In the genomic region with DNA sequence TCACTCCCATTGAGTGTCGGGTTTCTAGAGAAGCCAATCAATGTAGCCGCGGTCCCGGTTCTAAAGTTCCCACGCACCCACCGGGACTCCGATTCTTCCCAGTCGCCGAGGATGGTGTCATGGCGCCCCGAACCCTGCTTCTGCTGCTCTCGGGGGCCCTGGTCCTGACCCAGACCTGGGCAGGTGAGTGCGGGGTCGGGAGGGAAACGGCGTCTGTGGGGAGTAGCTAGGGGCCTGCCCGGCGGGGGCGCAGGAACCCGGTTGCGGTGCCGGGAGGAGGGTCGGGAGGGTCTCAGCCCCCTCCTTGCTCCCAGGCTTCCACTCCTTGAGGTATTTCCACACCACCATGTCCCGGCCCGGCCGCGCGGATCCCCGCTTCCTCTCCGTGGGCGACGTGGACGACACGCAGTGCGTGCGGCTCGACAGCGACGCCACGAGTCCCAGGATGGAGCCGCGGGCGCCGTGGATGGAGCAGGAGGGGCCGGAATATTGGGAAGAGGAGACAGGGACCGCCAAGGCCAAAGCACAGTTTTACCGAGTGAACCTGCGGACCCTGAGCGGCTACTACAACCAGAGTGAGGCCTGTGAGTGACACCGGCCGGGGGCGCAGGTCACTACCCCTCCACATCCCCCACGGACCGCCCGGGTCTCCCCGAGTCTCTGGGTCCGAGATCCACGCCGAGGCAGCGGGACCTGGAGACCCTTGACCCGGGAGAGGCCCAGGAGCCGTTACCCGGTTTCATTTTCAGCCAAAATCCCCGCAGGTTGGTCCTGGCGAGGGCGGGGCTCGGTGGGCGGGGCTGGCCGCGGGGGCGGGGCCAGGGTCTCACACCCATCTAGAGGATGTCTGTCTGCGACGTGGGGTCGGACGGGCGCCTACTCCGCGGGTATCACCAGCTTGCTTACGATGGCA, we compare ENCODE assay signal across 8 cellular contexts. TPM values are rescaled to one million over a fixed set of nuclear protein-coding genes. Genes with fewer than 3 reads are reported as not detected.
DNase-seq lines count a peak whose midpoint lies in the region; ATAC-seq and TF ChIP-seq lines count a peak whose summit lies in the region.

No MANE protein-coding gene starts in this region.

- peak overlapping the region; percentile 53 to 85 (median 54) for H3K4me3 ChIP-seq in Peyer's patch
- H3K4me3 ChIP-seq in left ventricle myocardium inferior, result peak overlapping the region; percentile 88
- H3K4me3 ChIP-seq in prostate gland, result peak overlapping the region; percentile 44 to 58
- peak overlapping the region; percentile 78 for H3K4me3 ChIP-seq in upper lobe of right lung

- H3K36me3 ChIP-seq in Peyer's patch (no peaks in the 10 kb centered on the region), left ventricle myocardium inferior (no peaks in the 10 kb centered on the region), prostate gland (no peaks in the 10 kb centered on the region), upper lobe of right lung (no peaks in the 10 kb centered on the region)

- H3K27me3 ChIP-seq in Peyer's patch (no peaks in the 10 kb centered on the region), left ventricle myocardium inferior (ENCODE audit: low read depth) (peaks cover 51% of the 10 kb centered on the region), prostate gland (replicated peaks; ENCODE audit: insufficient read depth) (no peaks in the 10 kb centered on the region), upper lobe of right lung (peaks cover 9% of the 10 kb centered on the region)

- peak; percentile 63 for DNase-seq in Daoy (ENCODE audit: low read depth)
- peak; percentile 68 to 79 (median 69) for DNase-seq in Peyer's patch
- DNase-seq in activated naive CD8-positive, alpha-beta T cell treated with anti-CD3 and anti-CD28 coated beads for 36 hours, result peak; percentile 66
- DNase-seq in left ventricle myocardium inferior, result peak; percentile 77
- peak; percentile 33 for DNase-seq in prostate gland (ENCODE audit: low spot score)
- DNase-seq in upper lobe of right lung, result peak; percentile 91
- DNase-seq in SIG-M5 (lab: John Stamatoyannopoulos, UW), result no peak
- DNase-seq in NCI-H1694 treated with DMSO at 0.1 percent for 48 hours (lab: John Stamatoyannopoulos, UW), result no peak

- H3K27ac Mint-ChIP-seq in activated naive CD8-positive, alpha-beta T cell treated with anti-CD3 and anti-CD28 coated beads for 36 hours, result peak overlapping the region; percentile 31

- peak overlapping the region in 2 of 4 donors; percentile 43 to 77 for H3K27ac ChIP-seq in Peyer's patch
- peak overlapping the region; percentile 48 for H3K27ac ChIP-seq in left ventricle myocardium inferior (replicated peaks)
- H3K27ac ChIP-seq in prostate gland, result peak overlapping the region in 1 of 2 donors; percentile 71
- H3K27ac ChIP-seq in upper lobe of right lung, result peak overlapping the region; percentile 81

- H3K27me3 Mint-ChIP-seq in activated naive CD8-positive, alpha-beta T cell treated with anti-CD3 and anti-CD28 coated beads for 36 hours, result peaks cover 41% of the 10 kb centered on the region

- intact Hi-C loops in left ventricle myocardium inferior (cut with micrococcal nuclease), result no loop called here
- intact Hi-C loops in prostate gland (cut with DNase I), result loop anchor here (5.0 kb wide), 1 partner anchor 40 kb away; no protein-coding TSS in a partner anchor
- intact Hi-C loops in upper lobe of right lung (cut with DNase I), result no loop called here

- H3K4me1 ChIP-seq in Peyer's patch (peaks cover 0 to 16% (median 0%) of the 10 kb centered on the region in 4 donors), left ventricle myocardium inferior (peaks cover 22% of the 10 kb centered on the region), prostate gland (replicated peaks) (no peaks in the 10 kb centered on the region), upper lobe of right lung (no peaks in the 10 kb centered on the region)

- peak overlapping the region; percentile 75 for H3K4me3 Mint-ChIP-seq in activated naive CD8-positive, alpha-beta T cell treated with anti-CD3 and anti-CD28 coated beads for 36 hours

- WGBS in prostate gland, result 1% methylated on average over 77 of the region's 79 CpGs

- TF ChIP-seq POLR2A in Peyer's patch (IDR thresholded peaks at IDR 0.05), result no peak
- peak; percentile 33 for TF ChIP-seq POLR2A in prostate gland (IDR thresholded peaks at IDR 0.05)

- H3K9me3 ChIP-seq in Peyer's patch, result no peaks in the 10 kb centered on the region
- no peaks in the 10 kb centered on the region for H3K9me3 ChIP-seq in left ventricle myocardium inferior (replicated peaks)
- no peaks in the 10 kb centered on the region for H3K9me3 ChIP-seq in prostate gland
- H3K9me3 ChIP-seq in upper lobe of right lung, result no peaks in the 10 kb centered on the region

- peaks cover 8% of the 10 kb centered on the region for H3K4me1 Mint-ChIP-seq in activated naive CD8-positive, alpha-beta T cell treated with anti-CD3 and anti-CD28 coated beads for 36 hours

- peak; percentile 92 for ATAC-seq in upper lobe of right lung

- H3K9me3 Mint-ChIP-seq in activated naive CD8-positive, alpha-beta T cell treated with anti-CD3 and anti-CD28 coated beads for 36 hours, result peaks cover 6% of the 10 kb centered on the region

- peaks cover 2% of the 10 kb centered on the region for H3K36me3 Mint-ChIP-seq in activated naive CD8-positive, alpha-beta T cell treated with anti-CD3 and anti-CD28 coated beads for 36 hours

- TF ChIP-seq CTCF in Peyer's patch (IDR thresholded peaks at IDR 0.05), result peak; percentile 42 to 60 (median 50)
- TF ChIP-seq CTCF in left ventricle myocardium inferior (IDR thresholded peaks at IDR 0.05; ENCODE audit: borderline replicate concordance), result peak; percentile 82
- TF ChIP-seq CTCF in prostate gland (IDR thresholded peaks at IDR 0.05), result peak in 2 of 4 experiments; percentile 41 to 60
- TF ChIP-seq CTCF in upper lobe of right lung (IDR thresholded peaks at IDR 0.05), result peak; percentile 74

RNA-seq across cellular contexts. Expression of gene HLA-G, which starts 35.2 kb away (rescaled TPM):
- total RNA-seq in Daoy (2014; rRNA removed; shearing (Covaris generic)), result not detected in 2 replicates
- total RNA-seq in Peyer's patch (under 1 TPM in 1 of 4 donors, not detected in 3; 0.67 TPM), left ventricle myocardium inferior (not detected), prostate gland (1 to 10 TPM in 1 of 2 donors, not detected in 1; 1.8 TPM), upper lobe of right lung (1.6 TPM)
- total RNA-seq in activated naive CD8-positive, alpha-beta T cell treated with anti-CD3 and anti-CD28 coated beads for 36 hours, result 1 to 10 TPM in 1 of 2 experiments, under 1 TPM in 1; 0.93 to 1.4 TPM

Comparison
In these comparisons a context has a peak if more than half of its experiments do, and no peak if none do; other contexts are left out.
1. DNase-seq: peak in Daoy (single experiment), Peyer's patch (3 of 3), activated naive CD8-positive, alpha-beta T cell treated with anti-CD3 and anti-CD28 coated beads for 36 hours (single experiment), left ventricle myocardium inferior (single experiment), prostate gland (single experiment) and upper lobe of right lung (single experiment); none in SIG-M5 (single experiment) and NCI-H1694 treated with DMSO at 0.1 percent for 48 hours (single experiment).
2. Peak in every context shown above with its lines, with median percentiles within 50 percentile points of each other: H3K4me3 ChIP-seq.